Comparison of ENCODE assay signal across 7 cellular contexts in genomic region chr6:115370202-115370601, GRCh38.
"Had no signal": no experiment of that assay in that cellular context is flagged by ENCODE, and none has a peak within 500 bp of the region (broad histone marks: within the 10 kb centered on the region; RNA-seq: fewer than 3 reads in every experiment).

No MANE protein-coding gene starts in this region.

- H3K27ac Mint-ChIP-seq: H9, IgD-negative memory B cell had no signal

- H3K4me3 Mint-ChIP-seq: H9, IgD-negative memory B cell had no signal

- H3K27ac ChIP-seq: HL-60 had no signal

- ATAC-seq: HepG2 had no signal

- H3K4me1 Mint-ChIP-seq: H9, IgD-negative memory B cell had no signal

- DNase-seq: GOT3, H9, HCEC 1CT, KBM-7 had no signal

- H3K27me3 Mint-ChIP-seq: IgD-negative memory B cell had no signal

- H3K36me3 Mint-ChIP-seq: IgD-negative memory B cell had no signal
